Comparison of ENCODE assay signal across 1 cellular context in genomic region chr7:149834601-149835000, GRCh38.
A peak's percentile ranks its signal among the peaks of the same experiment; 100 is the strongest.
TF ChIP-seq lines count a peak whose summit lies in the region.

No MANE protein-coding gene starts in this region.

TF ChIP-seq in K562, 482 proteins besides CTCF, POLR2A, EP300 and RAD21:
- TF ChIP-seq IRF1 (CRISPR knock-in tag; IDR thresholded peaks at IDR 0.05; ENCODE audit: borderline replicate concordance), result no peak
- no peak for TF ChIP-seq JUNB (CRISPR knock-in tag; conservative IDR thresholded peaks at IDR 0.05)
- TF ChIP-seq ZC3H11A (IDR thresholded peaks at IDR 0.05; ENCODE audit: low read depth, low read length), result no peak
- no peak for TF ChIP-seq HINFP (tag; conservative IDR thresholded peaks at IDR 0.05; ENCODE audit: low read depth)
- TF ChIP-seq ATF6 (CRISPR knock-in tag; IDR thresholded peaks at IDR 0.05), result no peak
- no peak for TF ChIP-seq NCOA4 (IDR thresholded peaks at IDR 0.05; ENCODE audit: partially characterized antibody)
- TF ChIP-seq SP2 (IDR thresholded peaks at IDR 0.05; ENCODE audit: extremely low read depth, low read depth, low read length, poor library complexity, severe bottlenecking), result no peak
- TF ChIP-seq KHSRP (IDR thresholded peaks at IDR 0.05), result no peak
- 0 out of 2 replicates have a peak, but pooled peaks have one; percentile 3 for TF ChIP-seq ZNF511 (CRISPR knock-in tag; IDR thresholded peaks at IDR 0.05)
